In genomic region chr12:117836999-117837736, GRCh38 we compare ENCODE assay signal across 8 cellular contexts.
DNase-seq lines count a peak whose midpoint lies in the region; ATAC-seq and TF ChIP-seq lines count a peak whose summit lies in the region.

No MANE protein-coding gene starts in this region.

- TF ChIP-seq CTCF in endothelial cell (IDR thresholded peaks at IDR 0.05; ENCODE audit: unreplicated experiment) (peak; percentile 99), mesothelial cell of epicardium (IDR thresholded peaks at IDR 0.05; ENCODE audit: unreplicated experiment) (peak; percentile 100)

- DNase-seq in G401 (ENCODE audit: low spot score) (peak; percentile 92), NCI-H748 treated with DMSO at 0.1 percent for 48 hours (lab: John Stamatoyannopoulos, UW) (peak; percentile 45), endothelial cell (ENCODE audit: low spot score) (peak; percentile 86), mesothelial cell of epicardium (ENCODE audit: low spot score in 2 of 2, unreplicated experiment in 2 of 2) (peak; percentile 54 to 91)
- DNase-seq in activated CD8-positive, alpha-beta memory T cell treated with anti-CD3 and anti-CD28 coated beads, Interleukin-2, amount 10 ng/mL, durations not matched to agents 7 days and 5 days = peak; percentile 79
- DNase-seq in stimulated activated CD8-positive, alpha-beta memory T cell treated with anti-CD3 and anti-CD28 coated beads, Interleukin-2, amount 100 ng/mL, for 48 hours (ENCODE audit: low read depth in 2 of 2) = peak; percentile 63 to 69

- peaks cover 7% of the 10 kb centered on the region for H3K27me3 Mint-ChIP-seq in activated CD8-positive, alpha-beta memory T cell treated with anti-CD3 and anti-CD28 coated beads, Interleukin-2, amount 10 ng/mL, durations not matched to agents 7 days and 5 days
- no peaks in the 10 kb centered on the region for H3K27me3 Mint-ChIP-seq in endothelial cell (ENCODE audit: unreplicated experiment)
- H3K27me3 Mint-ChIP-seq in mesothelial cell of epicardium (ENCODE audit: low read depth) = peaks cover 57% of the 10 kb centered on the region

- H3K9me3 Mint-ChIP-seq in activated CD8-positive, alpha-beta memory T cell treated with anti-CD3 and anti-CD28 coated beads, Interleukin-2, amount 10 ng/mL, durations not matched to agents 7 days and 5 days (ENCODE audit: low read depth) = no peaks in the 10 kb centered on the region
- H3K9me3 Mint-ChIP-seq in endothelial cell (ENCODE audit: unreplicated experiment) (no peaks in the 10 kb centered on the region), mesothelial cell of epicardium (no peaks in the 10 kb centered on the region)

- peak; percentile 82 for ATAC-seq in HG03159 (IDR thresholded peaks at IDR 0.05; ENCODE audit: unreplicated experiment)
- peak; percentile 61 for ATAC-seq in activated CD8-positive, alpha-beta memory T cell treated with anti-CD3 and anti-CD28 coated beads, Interleukin-2, amount 10 ng/mL, durations not matched to agents 7 days and 5 days
- no peak for ATAC-seq in GM18861 (IDR thresholded peaks at IDR 0.05; ENCODE audit: unreplicated experiment)

- in situ Hi-C loops in G401 (cut with HindIII; ENCODE audit: low sequenced_read_pairs) = no loop called here

- CTCF ChIA-PET in activated CD8-positive, alpha-beta memory T cell treated with anti-CD3 and anti-CD28 coated beads, Interleukin-2, amount 10 ng/mL, durations not matched to agents 7 days and 5 days (lab: Charles Lee) = interaction anchor here (1.0 to 4.0 kb wide), 15 partner anchors 10 to 626 kb away, joined by 3 to 32 read pairs (median 5); no protein-coding TSS in a partner anchor

- no peaks in the 10 kb centered on the region for H3K36me3 Mint-ChIP-seq in activated CD8-positive, alpha-beta memory T cell treated with anti-CD3 and anti-CD28 coated beads, Interleukin-2, amount 10 ng/mL, durations not matched to agents 7 days and 5 days
- H3K36me3 Mint-ChIP-seq in endothelial cell (ENCODE audit: low read depth, unreplicated experiment) (no peaks in the 10 kb centered on the region), mesothelial cell of epicardium (no peaks in the 10 kb centered on the region)

- H3K4me3 Mint-ChIP-seq in activated CD8-positive, alpha-beta memory T cell treated with anti-CD3 and anti-CD28 coated beads, Interleukin-2, amount 10 ng/mL, durations not matched to agents 7 days and 5 days = no peak overlapping the region
- no peak overlapping the region for H3K4me3 Mint-ChIP-seq in endothelial cell (ENCODE audit: unreplicated experiment)
- H3K4me3 Mint-ChIP-seq in mesothelial cell of epicardium = no peak overlapping the region

- H3K27ac Mint-ChIP-seq in activated CD8-positive, alpha-beta memory T cell treated with anti-CD3 and anti-CD28 coated beads, Interleukin-2, amount 10 ng/mL, durations not matched to agents 7 days and 5 days = no peak overlapping the region
- no peak overlapping the region for H3K27ac Mint-ChIP-seq in endothelial cell (ENCODE audit: unreplicated experiment)
- no peak overlapping the region for H3K27ac Mint-ChIP-seq in mesothelial cell of epicardium

- H3K4me1 Mint-ChIP-seq in activated CD8-positive, alpha-beta memory T cell treated with anti-CD3 and anti-CD28 coated beads, Interleukin-2, amount 10 ng/mL, durations not matched to agents 7 days and 5 days = peaks cover 3% of the 10 kb centered on the region
- H3K4me1 Mint-ChIP-seq in endothelial cell (ENCODE audit: unreplicated experiment) (no peaks in the 10 kb centered on the region), mesothelial cell of epicardium (no peaks in the 10 kb centered on the region)
